In the genomic region with DNA sequence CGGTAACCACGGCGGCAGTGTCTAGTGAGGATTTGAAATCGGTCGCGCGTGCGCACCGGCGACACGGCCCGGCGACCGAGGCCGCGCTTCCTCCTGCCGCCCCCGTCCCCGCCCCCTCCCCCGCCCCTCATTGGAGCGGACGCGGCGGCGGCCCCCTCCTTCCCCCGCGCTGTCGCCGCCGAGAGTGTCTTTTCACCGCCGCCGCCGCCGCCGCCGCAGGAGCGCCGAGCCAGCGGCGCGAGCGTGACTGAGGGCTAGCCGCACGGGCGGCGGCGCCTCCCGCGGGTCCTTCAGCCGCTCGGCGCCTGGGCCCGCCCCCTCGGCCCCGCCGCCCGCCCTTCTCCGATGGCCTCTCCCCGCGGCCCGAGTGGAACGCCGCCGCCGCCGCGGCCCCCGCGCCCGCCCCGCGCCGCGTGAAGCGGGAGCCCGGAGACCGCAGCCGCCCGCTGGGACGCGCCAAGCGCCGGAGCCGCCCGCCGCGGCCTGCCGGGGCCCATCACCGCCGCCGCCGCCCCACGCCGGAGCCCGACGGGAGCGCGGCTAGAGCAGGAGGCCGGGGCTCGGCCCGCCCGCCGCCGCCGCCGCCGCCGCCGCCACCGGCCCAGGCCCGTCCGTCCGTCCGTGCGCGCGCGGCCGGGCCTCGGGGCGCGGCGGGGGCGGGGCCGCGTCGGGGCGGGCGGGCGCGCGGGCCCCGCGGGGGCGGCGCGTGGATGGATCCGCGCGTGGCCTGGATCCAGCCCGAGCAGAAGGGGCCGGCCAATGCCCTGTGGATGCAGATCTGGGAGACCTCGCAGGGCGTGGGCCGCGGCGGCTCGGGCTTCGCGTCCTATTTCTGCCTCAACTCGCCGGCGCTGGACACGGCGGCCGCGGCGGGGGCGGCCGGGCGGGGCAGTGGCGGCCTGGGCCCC, we compare ENCODE assay signal across 8 cellular contexts. TPM values are rescaled to one million over a fixed set of nuclear protein-coding genes. Genes with fewer than 3 reads are reported as not detected.
DNase-seq lines count a peak whose midpoint lies in the region; ATAC-seq, FAIRE-seq and TF ChIP-seq lines count a peak whose summit lies in the region.

A gene (plus strand): TSS at position 159 of the 908 bp plus-strand sequence. CDS start 552 bp downstream, at position 711.

- no peaks in the 10 kb centered on the region for H3K27me3 Mint-ChIP-seq in brain

- peak within 1 kb of the TSS; percentile 86 for H3K4me3 ChIP-seq in GM12865 (ENCODE audit: low read depth, low read length)
- H3K4me3 ChIP-seq in GM23248 = peak within 1 kb of the TSS; percentile 81
- peak within 1 kb of the TSS; percentile 87 for H3K4me3 ChIP-seq in iPS-20b (ENCODE audit: low read length)
- H3K4me3 ChIP-seq in spleen = peak within 1 kb of the TSS; percentile 68 to 91 (median 79)

- H3K27me3 ChIP-seq in GM23248 (replicated peaks; ENCODE audit: insufficient read depth) (no peaks in the 10 kb centered on the region), iPS-20b (ENCODE audit: insufficient read depth, low read length) (peaks cover 23% of the 10 kb centered on the region), spleen (replicated peaks in 1 of 7) (no peaks in the 10 kb centered on the region)

- peaks cover 19% of the 10 kb centered on the region for H3K4me1 ChIP-seq in GM23248 (ENCODE audit: insufficient read depth)
- peaks cover 18% of the 10 kb centered on the region for H3K4me1 ChIP-seq in iPS-20b (ENCODE audit: insufficient read depth, low read length)
- peaks cover 33 to 51% (median 49%) of the 10 kb centered on the region in 6 donors for H3K4me1 ChIP-seq in spleen

- no peaks in the 10 kb centered on the region for H3K9me3 ChIP-seq in GM23248 (ENCODE audit: low read depth)
- H3K9me3 ChIP-seq in iPS-20b (ENCODE audit: insufficient read depth, low read depth, low read length) = no peaks in the 10 kb centered on the region
- no peaks in the 10 kb centered on the region for H3K9me3 ChIP-seq in spleen

- peak within 1 kb of the TSS; percentile 76 for H2AFZ ChIP-seq in GM23248

- peaks cover 25% of the 10 kb centered on the region for H3K36me3 Mint-ChIP-seq in brain

- peaks cover 0 to 5% (median 0%) of the 10 kb centered on the region in 5 experiments for H3K9me3 Mint-ChIP-seq in brain

- H3K36me3 ChIP-seq in GM23248 (ENCODE audit: low read depth) (no peaks in the 10 kb centered on the region), iPS-20b (ENCODE audit: insufficient read depth, low read depth, low read length) (no peaks in the 10 kb centered on the region), spleen (peaks cover 0 to 5% (median 0%) of the 10 kb centered on the region in 6 donors)

- intact Hi-C loops in spleen (cut with DNase I; ENCODE audit: low total_unique reads) = loop anchor here (5.0 kb wide), 1 partner anchor 81 kb away; a partner anchor contains a TSS

- H3K79me2 ChIP-seq in GM23248 (ENCODE audit: insufficient read depth) = peaks cover 40% of the 10 kb centered on the region

- peak within 1 kb of the TSS; percentile 87 to 94 (median 91) for H3K4me3 Mint-ChIP-seq in brain

- no peak for ATAC-seq in HG03460 (IDR thresholded peaks at IDR 0.05; ENCODE audit: unreplicated experiment)

- H3K27ac ChIP-seq in GM23248 (peak within 1 kb of the TSS; percentile 93), iPS-20b (ENCODE audit: low read length) (peak within 1 kb of the TSS; percentile 70), spleen (peak within 1 kb of the TSS; percentile 96 to 99 (median 98))

- H3K27ac Mint-ChIP-seq in brain = peak within 1 kb of the TSS; percentile 92 to 97 (median 96)

- no peaks in the 10 kb centered on the region; the same call in 1 of the 2 replicates for H4K20me1 ChIP-seq in GM23248 (ENCODE audit: insufficient read depth)

- 1% methylated on average over 15 to 98 of the region's 163 CpGs for WGBS in GM23248 (ENCODE audit: low coverage in 1 of 2, low lambda C conversion rate in 2 of 2, missing lambda C conversion rate in 2 of 2), 2 experiments
- WGBS in spleen, 5 donors = 0 to 1% (median 1%) methylated on average over 31 to 163 of the region's 163 CpGs

- no peak for TF ChIP-seq POLR2A in spleen (IDR thresholded peaks at IDR 0.05)
- no peak; the same call in 1 of the 2 replicates for TF ChIP-seq POLR2A in H54 (IDR thresholded peaks at IDR 0.05; ENCODE audit: low read depth, low read length)

- peak within 1 kb of the TSS; percentile 86 for H3K9ac ChIP-seq in GM23248
- peak within 1 kb of the TSS; percentile 87 for H3K9ac ChIP-seq in iPS-20b (ENCODE audit: low read depth, low read length)

- TF ChIP-seq CTCF in GM12865 (IDR thresholded peaks at IDR 0.05; ENCODE audit: insufficient read depth, low read depth, low read length, missing control alignments) (no peak), brain (conservative IDR thresholded peaks at IDR 0.05) (no peak), spleen (IDR thresholded peaks at IDR 0.05 in 8 of 11, conservative IDR thresholded peaks at IDR 0.05 in 3 of 11) (no peak)

- no peak for FAIRE-seq in H54 (lab: Jason Lieb, UNC)

- H3K9me2 ChIP-seq in GM23248 (ENCODE audit: insufficient read depth) = no peaks in the 10 kb centered on the region

- H3F3A ChIP-seq in GM23248 (ENCODE audit: insufficient read depth) = peaks cover 17% of the 10 kb centered on the region

- in situ Hi-C loops in GM23248 (cut with MboI) = no loop called here

- no peak for DNase-seq in GM12865 (ENCODE audit: low read depth)
- DNase-seq in GM23248 = peak; percentile 64
- DNase-seq in NCI-H460 (ENCODE audit: extremely low read depth, low read depth) = no peak
- peak; percentile 93 for DNase-seq in spleen
- no peak for DNase-seq in H54 (ENCODE audit: insufficient read length, low spot score)

- H3K4me2 ChIP-seq in GM23248 (ENCODE audit: unreplicated experiment) = peak within 1 kb of the TSS; percentile 76

- H3K4me1 Mint-ChIP-seq in brain = peaks cover 46% of the 10 kb centered on the region

RNA-seq across cellular contexts. Expression of the gene that starts here (rescaled TPM):
- total RNA-seq in GM23248 (2014; rRNA removed; shearing (Covaris generic)) = 6.7 and 17.6 TPM in 2 replicates
- polyA plus RNA-seq in GM23248 (2016; fragmentation: Nextera tagmentation; extraction: Ambion mirVana) = 2.0 and 3.0 TPM in 2 replicates
- 14.5 and 17.7 TPM in 2 replicates for total RNA-seq in NCI-H460 (2014; rRNA removed; shearing (Covaris generic))
- polyA plus RNA-seq in NCI-H460 (2014; cell fraction: nucleus; rRNA removed) = 18.7 and 30.9 TPM in 2 replicates
- 20.8 TPM for polyA plus RNA-seq in brain (ENCODE audit: insufficient read depth, low read depth, low replicate concordance)
- total RNA-seq in spleen = 10 to 100 TPM; 26.3 to 44.8 (median 37.0) TPM
- 10 to 100 TPM in 2 of 3 donors, 1 to 10 TPM in 1; 7.1 to 16.5 (median 12.9) TPM for polyA plus RNA-seq in spleen

Comparison
In these comparisons a context has a peak if more than half of its experiments do, and no peak if none do; other contexts are left out.
1. DNase-seq: peak in GM23248 (single experiment) and spleen (single experiment); none in GM12865 (single experiment), NCI-H460 (single experiment) and H54 (single experiment).
2. Peak in every context shown above with its lines, with median percentiles within 50 percentile points of each other: H3K4me3 ChIP-seq and H3K27ac ChIP-seq.